ENCODE assay signal across 8 cellular contexts in the genomic region with DNA sequence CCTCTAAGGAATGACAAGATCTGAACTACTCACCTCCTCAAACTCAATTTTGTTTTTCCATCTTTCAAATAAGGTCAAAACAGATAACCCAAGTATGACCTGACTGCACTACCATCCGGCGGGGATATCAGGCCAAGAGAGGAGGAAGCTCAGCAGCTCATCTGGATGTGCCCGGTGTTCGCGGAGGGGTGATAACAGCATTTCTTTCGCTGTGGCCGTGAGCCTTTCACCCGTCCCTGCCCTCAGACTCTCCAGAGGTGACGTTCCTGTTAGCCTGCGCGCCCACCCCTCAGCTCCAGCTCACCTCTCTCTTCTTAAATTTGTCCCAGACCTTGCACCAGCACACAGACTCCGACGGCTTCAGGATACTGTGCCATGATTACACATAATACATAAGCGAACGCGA. TPM values are rescaled to one million over a fixed set of nuclear protein-coding genes. Genes with fewer than 3 reads are reported as not detected.
DNase-seq lines count a peak whose midpoint lies in the region; ATAC-seq, FAIRE-seq and TF ChIP-seq lines count a peak whose summit lies in the region.

No MANE protein-coding gene starts in this region.

- peak; percentile 26 for DNase-seq in HT-29 (ENCODE audit: low spot score)
- peak; percentile 38 for DNase-seq in activated CD4-positive, CD25-positive, alpha-beta regulatory T cell treated with anti-CD3 and anti-CD28 coated beads, Interleukin-2, amount 50 U/mL, for 72 hours
- no peak for DNase-seq in endothelial cell of umbilical vein (ENCODE audit: low read depth, low spot score)
- DNase-seq in naive thymus-derived CD4-positive, alpha-beta T cell, result peak in 4 of 9 donors; percentile 38 to 44 (median 41)
- DNase-seq in upper lobe of left lung, result peak in 1 of 2 donors; percentile 30
- DNase-seq in HPDE6-E6E7 (ENCODE audit: extremely low spot score), result no peak

- POLR2A ChIA-PET in endothelial cell of umbilical vein (lab: Charles Lee), result no interaction called here
- POLR2A ChIA-PET in naive thymus-derived CD4-positive, alpha-beta T cell (lab: Charles Lee), result interaction anchor here (0.8 to 1.3 kb wide), 3 partner anchors 119 to 154 kb away, joined by 4 to 5 read pairs (median 4); partner anchors contain the start of genes ZNF25 and ZNF33A

- H3K9me2 ChIP-seq in DOHH2 (replicated peaks; ENCODE audit: control insufficient read depth, low read length), result no peaks in the 10 kb centered on the region

- intact Hi-C loops in endothelial cell of umbilical vein (cut with micrococcal nuclease), result loop anchor here (1.0 to 5.0 kb wide), 4 partner anchors 119 to 545 kb away; partner anchors contain the start of genes ZNF25, ZNF33A and ZNF37A
- intact Hi-C loops in naive thymus-derived CD4-positive, alpha-beta T cell (cut with micrococcal nuclease), result loop anchor here (1.0 to 5.0 kb wide), 5 partner anchors 119 to 545 kb away; partner anchors contain the start of genes ZNF25 (in 2 of the 2), ZNF33A (in 2 of the 2) and ZNF37A (in 2 of the 2)

- CTCF ChIA-PET in endothelial cell of umbilical vein (lab: Charles Lee), result interaction anchor here (1.7 kb wide), 1 partner anchor 10 kb away, joined by 5 read pairs; no protein-coding TSS in a partner anchor
- CTCF ChIA-PET in naive thymus-derived CD4-positive, alpha-beta T cell (lab: Charles Lee), result interaction anchor here (0.5 kb wide), 1 partner anchor 116 kb away, joined by 4 read pairs; no protein-coding TSS in a partner anchor

- H3F3A ChIP-seq in DOHH2 (ENCODE audit: control insufficient read depth, insufficient read depth), result no peaks in the 10 kb centered on the region

- ATAC-seq in GM21390 (IDR thresholded peaks at IDR 0.05; ENCODE audit: unreplicated experiment) (peak; percentile 14), upper lobe of left lung (ENCODE audit: low FRiP score in 2 of 2) (peak in 1 of 2 donors; percentile 18)
- peak; percentile 1 for ATAC-seq in naive thymus-derived CD4-positive, alpha-beta T cell

- peak overlapping the region; percentile 74 for H3K27ac ChIP-seq in DOHH2 (ENCODE audit: low read depth, low read length)
- peak overlapping the region; percentile 24 for H3K27ac ChIP-seq in endothelial cell of umbilical vein (ENCODE audit: insufficient read depth, low read depth, low read length)
- H3K27ac ChIP-seq in naive thymus-derived CD4-positive, alpha-beta T cell (ENCODE audit: low read depth, low read length), result peak overlapping the region; percentile 96
- H3K27ac ChIP-seq in upper lobe of left lung, result peak overlapping the region; percentile 90 to 100 (median 99)

- BruUV-seq in endothelial cell of umbilical vein (replicated peaks; lab: Mats Ljungman, UMichigan), result no TSS peak

- H2AFZ ChIP-seq in endothelial cell of umbilical vein (ENCODE audit: low read depth, low read length), result peak overlapping the region; percentile 85

- H3K9me3 ChIP-seq in DOHH2 (ENCODE audit: control insufficient read depth, insufficient read depth, low read length), result peaks cover 6% of the 10 kb centered on the region; the same call in 1 of the 2 replicates
- H3K9me3 ChIP-seq in endothelial cell of umbilical vein (replicated peaks; ENCODE audit: control insufficient read depth, insufficient read depth, low read length), result no peaks in the 10 kb centered on the region
- H3K9me3 ChIP-seq in naive thymus-derived CD4-positive, alpha-beta T cell (ENCODE audit: control insufficient read depth in 2 of 3, low read length in 3 of 3), result no peaks in the 10 kb centered on the region
- H3K9me3 ChIP-seq in upper lobe of left lung, result peaks cover 0 to 3% (median 0%) of the 10 kb centered on the region in 4 donors

- H3K36me3 ChIP-seq in DOHH2 (ENCODE audit: control insufficient read depth, low read length) (peaks cover 26% of the 10 kb centered on the region), endothelial cell of umbilical vein (ENCODE audit: control insufficient read depth in 2 of 2, extremely low read depth in 1 of 2, insufficient read depth in 2 of 2, low read length in 2 of 2) (no peaks in the 10 kb centered on the region), upper lobe of left lung (peaks cover 0 to 4% (median 0%) of the 10 kb centered on the region in 4 donors)
- H3K36me3 ChIP-seq in naive thymus-derived CD4-positive, alpha-beta T cell (ENCODE audit: control insufficient read depth in 2 of 3, insufficient read depth in 3 of 3, low read length in 3 of 3), result no peaks in the 10 kb centered on the region

- peaks cover 0 to 2% (median 0%) of the 10 kb centered on the region in 5 donors for H3K27me3 Mint-ChIP-seq in naive thymus-derived CD4-positive, alpha-beta T cell

- 0 to 1% methylated on average over 13 to 16 of the region's 16 CpGs for WGBS in upper lobe of left lung, 2 donors

- no peak for TF ChIP-seq CTCF in DOHH2 (IDR thresholded peaks at IDR 0.05; ENCODE audit: low read depth, low read length, poor library complexity, severe bottlenecking)
- TF ChIP-seq CTCF in endothelial cell of umbilical vein (IDR thresholded peaks at IDR 0.05; ENCODE audit: extremely low read depth in 1 of 2, insufficient read depth in 1 of 2, low read depth in 1 of 2, low read length in 2 of 2), result no peak
- no peak for TF ChIP-seq CTCF in upper lobe of left lung (IDR thresholded peaks at IDR 0.05)

- TF ChIP-seq POLR2A in endothelial cell of umbilical vein (IDR thresholded peaks at IDR 0.05; ENCODE audit: low read depth, low read length), result no peak
- TF ChIP-seq POLR2A in upper lobe of left lung (IDR thresholded peaks at IDR 0.05), result no peak

- peaks cover 23% of the 10 kb centered on the region for H3K4me1 ChIP-seq in DOHH2 (ENCODE audit: control insufficient read depth, low read length)
- peaks cover 11% of the 10 kb centered on the region for H3K4me1 ChIP-seq in endothelial cell of umbilical vein (ENCODE audit: control insufficient read depth, extremely low read depth, insufficient read depth, low read length)
- H3K4me1 ChIP-seq in naive thymus-derived CD4-positive, alpha-beta T cell (ENCODE audit: control insufficient read depth in 2 of 2, insufficient read depth in 2 of 2, low read length in 2 of 2), result peaks cover 9 to 23% of the 10 kb centered on the region in 2 donors
- peaks cover 17 to 32% (median 21%) of the 10 kb centered on the region in 4 donors for H3K4me1 ChIP-seq in upper lobe of left lung

- H3K4me3 Mint-ChIP-seq in naive thymus-derived CD4-positive, alpha-beta T cell, result peak overlapping the region; percentile 89 to 98 (median 94)

- no peaks in the 10 kb centered on the region for H4K20me1 ChIP-seq in DOHH2 (ENCODE audit: control insufficient read depth, insufficient read depth, low read depth, low read length)
- H4K20me1 ChIP-seq in endothelial cell of umbilical vein (replicated peaks; ENCODE audit: control insufficient read depth, extremely low read depth, insufficient read depth, low read length), result no peaks in the 10 kb centered on the region

- H3K9me1 ChIP-seq in endothelial cell of umbilical vein (replicated peaks; ENCODE audit: control insufficient read depth, extremely low read depth, insufficient read depth, low read length), result no peaks in the 10 kb centered on the region

- no peak for TF ChIP-seq EP300 in upper lobe of left lung (IDR thresholded peaks at IDR 0.05)

- H3K4me2 ChIP-seq in DOHH2 (ENCODE audit: low read length) (peak overlapping the region; percentile 96), endothelial cell of umbilical vein (ENCODE audit: insufficient read depth, low read length) (peak overlapping the region; percentile 93)

- dilution Hi-C loops in endothelial cell of umbilical vein (cut with MboI; ENCODE audit: extremely low pct_ligation_motif_present, low sequenced_read_pairs), result no loop called here

- H3K27me3 ChIP-seq in DOHH2 (ENCODE audit: control insufficient read depth, low read length), result no peaks in the 10 kb centered on the region
- H3K27me3 ChIP-seq in endothelial cell of umbilical vein (ENCODE audit: control insufficient read depth in 2 of 2, insufficient read depth in 2 of 2, low read length in 2 of 2), result no peaks in the 10 kb centered on the region
- H3K27me3 ChIP-seq in naive thymus-derived CD4-positive, alpha-beta T cell (ENCODE audit: control insufficient read depth in 2 of 2, insufficient read depth in 2 of 2, low read length in 2 of 2), result no peaks in the 10 kb centered on the region
- no peaks in the 10 kb centered on the region for H3K27me3 ChIP-seq in upper lobe of left lung

- H3K79me2 ChIP-seq in DOHH2 (ENCODE audit: control insufficient read depth, low read length) (peaks cover 39% of the 10 kb centered on the region), endothelial cell of umbilical vein (ENCODE audit: control insufficient read depth, insufficient read depth, low read length) (no peaks in the 10 kb centered on the region)

- peak overlapping the region; percentile 53 for H3K9ac ChIP-seq in endothelial cell of umbilical vein (replicated peaks; ENCODE audit: extremely low read depth, insufficient read depth, low read length)

- H3K4me3 ChIP-seq in DOHH2 (ENCODE audit: low read length), result peak overlapping the region; percentile 98
- H3K4me3 ChIP-seq in endothelial cell of umbilical vein (replicated peaks in 1 of 3; ENCODE audit: insufficient read depth in 1 of 3, low read depth in 1 of 3, low read length in 3 of 3), result peak overlapping the region; percentile 51 to 91 (median 64)
- peak overlapping the region; percentile 93 for H3K4me3 ChIP-seq in naive thymus-derived CD4-positive, alpha-beta T cell (ENCODE audit: low read length)
- peak overlapping the region; percentile 49 to 84 (median 68) for H3K4me3 ChIP-seq in upper lobe of left lung

- H3K4me1 Mint-ChIP-seq in naive thymus-derived CD4-positive, alpha-beta T cell, result peaks cover 30 to 58% (median 49%) of the 10 kb centered on the region in 7 donors

- H3K27ac Mint-ChIP-seq in naive thymus-derived CD4-positive, alpha-beta T cell, result peak overlapping the region; percentile 86 to 99 (median 98)

- peak; percentile 73 for FAIRE-seq in endothelial cell of umbilical vein (lab: Jason Lieb, UNC)

- peaks cover 3 to 26% (median 24%) of the 10 kb centered on the region in 5 donors for H3K36me3 Mint-ChIP-seq in naive thymus-derived CD4-positive, alpha-beta T cell

- peaks cover 0 to 5% (median 0%) of the 10 kb centered on the region in 11 donors for H3K9me3 Mint-ChIP-seq in naive thymus-derived CD4-positive, alpha-beta T cell

RNA-seq across cellular contexts. Expression of gene ZNF248, which starts 0.5 kb away (rescaled TPM):
- 3.4 and 4.7 TPM in 2 replicates for total RNA-seq in HT-29 (2014; rRNA removed; shearing (Covaris generic))
- total RNA-seq in endothelial cell of umbilical vein (6.4 and 6.5 TPM in 2 replicates), upper lobe of left lung (10 to 100 TPM in 4 of 6 donors, 1 to 10 TPM in 2; 8.5 to 38.8 (median 11.0) TPM)
- 4.0 and 4.3 TPM in 2 replicates for polyA plus RNA-seq in endothelial cell of umbilical vein
- polyA plus RNA-seq in endothelial cell of umbilical vein (2011; cell fraction: cytosol; rRNA removed), result 2.3 and 3.5 TPM in 2 replicates
- 25.2 and 27.3 TPM in 2 replicates for polyA plus RNA-seq in endothelial cell of umbilical vein (2011; cell fraction: nucleus; rRNA removed)
- polyA plus RNA-seq in endothelial cell of umbilical vein (2012), result 4.5 and 7.1 TPM in 2 replicates
- polyA minus RNA-seq in endothelial cell of umbilical vein, result 6.9 and 7.6 TPM in 2 replicates
- 1.2 TPM for polyA minus RNA-seq in endothelial cell of umbilical vein (2011; cell fraction: cytosol; rRNA and poly(A)+ RNA removed)
- 8.6 and 10.1 TPM in 2 replicates for polyA minus RNA-seq in endothelial cell of umbilical vein (2011; cell fraction: nucleus; rRNA and poly(A)+ RNA removed)
- total RNA-seq in naive thymus-derived CD4-positive, alpha-beta T cell, result 10 to 100 TPM in 3 of 5 experiments, 1 to 10 TPM in 2; 5.4 to 26.9 (median 11.0) TPM
- polyA plus RNA-seq in naive thymus-derived CD4-positive, alpha-beta T cell, result 1 to 10 TPM; 4.3 to 6.8 TPM

Comparison
In these comparisons a context has a peak if more than half of its experiments do, and no peak if none do; other contexts are left out.
1. H3K27ac ChIP-seq: peak in every context shown above with its lines; median percentile 99 in upper lobe of left lung; 96 in naive thymus-derived CD4-positive, alpha-beta T cell; 74 in DOHH2; 24 in endothelial cell of umbilical vein.
2. DNase-seq: peak in HT-29 (single experiment) and activated CD4-positive, CD25-positive, alpha-beta regulatory T cell treated with anti-CD3 and anti-CD28 coated beads, Interleukin-2, amount 50 U/mL, for 72 hours (single experiment); none in endothelial cell of umbilical vein (single experiment) and HPDE6-E6E7 (single experiment).
3. Peak in every context shown above with its lines, with median percentiles within 50 percentile points of each other: H3K4me3 ChIP-seq.